Comparison of ENCODE assay signal across 1 cellular context in genomic region chr14:23009939-23010718, GRCh38.
TF ChIP-seq lines count a peak whose summit lies in the region.

A gene with protein sequence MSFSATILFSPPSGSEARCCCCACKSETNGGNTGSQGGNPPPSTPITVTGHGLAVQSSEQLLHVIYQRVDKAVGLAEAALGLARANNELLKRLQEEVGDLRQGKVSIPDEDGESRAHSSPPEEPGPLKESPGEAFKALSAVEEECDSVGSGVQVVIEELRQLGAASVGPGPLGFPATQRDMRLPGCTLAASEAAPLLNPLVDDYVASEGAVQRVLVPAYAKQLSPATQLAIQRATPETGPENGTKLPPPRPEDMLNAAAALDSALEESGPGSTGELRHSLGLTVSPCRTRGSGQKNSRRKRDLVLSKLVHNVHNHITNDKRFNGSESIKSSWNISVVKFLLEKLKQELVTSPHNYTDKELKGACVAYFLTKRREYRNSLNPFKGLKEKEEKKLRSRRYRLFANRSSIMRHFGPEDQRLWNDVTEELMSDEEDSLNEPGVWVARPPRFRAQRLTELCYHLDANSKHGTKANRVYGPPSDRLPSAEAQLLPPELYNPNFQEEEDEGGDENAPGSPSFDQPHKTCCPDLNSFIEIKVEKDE (minus strand): TSS chr14:23010143. CDS start chr14:22999023, 11,120 bp downstream.

TF ChIP-seq in HEK293, 187 proteins besides CTCF, POLR2A, EP300 and RAD21 (continued from another document and continues in another):
- TF ChIP-seq, protein P1, sequence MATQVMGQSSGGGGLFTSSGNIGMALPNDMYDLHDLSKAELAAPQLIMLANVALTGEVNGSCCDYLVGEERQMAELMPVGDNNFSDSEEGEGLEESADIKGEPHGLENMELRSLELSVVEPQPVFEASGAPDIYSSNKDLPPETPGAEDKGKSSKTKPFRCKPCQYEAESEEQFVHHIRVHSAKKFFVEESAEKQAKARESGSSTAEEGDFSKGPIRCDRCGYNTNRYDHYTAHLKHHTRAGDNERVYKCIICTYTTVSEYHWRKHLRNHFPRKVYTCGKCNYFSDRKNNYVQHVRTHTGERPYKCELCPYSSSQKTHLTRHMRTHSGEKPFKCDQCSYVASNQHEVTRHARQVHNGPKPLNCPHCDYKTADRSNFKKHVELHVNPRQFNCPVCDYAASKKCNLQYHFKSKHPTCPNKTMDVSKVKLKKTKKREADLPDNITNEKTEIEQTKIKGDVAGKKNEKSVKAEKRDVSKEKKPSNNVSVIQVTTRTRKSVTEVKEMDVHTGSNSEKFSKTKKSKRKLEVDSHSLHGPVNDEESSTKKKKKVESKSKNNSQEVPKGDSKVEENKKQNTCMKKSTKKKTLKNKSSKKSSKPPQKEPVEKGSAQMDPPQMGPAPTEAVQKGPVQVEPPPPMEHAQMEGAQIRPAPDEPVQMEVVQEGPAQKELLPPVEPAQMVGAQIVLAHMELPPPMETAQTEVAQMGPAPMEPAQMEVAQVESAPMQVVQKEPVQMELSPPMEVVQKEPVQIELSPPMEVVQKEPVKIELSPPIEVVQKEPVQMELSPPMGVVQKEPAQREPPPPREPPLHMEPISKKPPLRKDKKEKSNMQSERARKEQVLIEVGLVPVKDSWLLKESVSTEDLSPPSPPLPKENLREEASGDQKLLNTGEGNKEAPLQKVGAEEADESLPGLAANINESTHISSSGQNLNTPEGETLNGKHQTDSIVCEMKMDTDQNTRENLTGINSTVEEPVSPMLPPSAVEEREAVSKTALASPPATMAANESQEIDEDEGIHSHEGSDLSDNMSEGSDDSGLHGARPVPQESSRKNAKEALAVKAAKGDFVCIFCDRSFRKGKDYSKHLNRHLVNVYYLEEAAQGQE (tag by site-specific recombination; IDR thresholded peaks at IDR 0.05): no peak
- TF ChIP-seq SCRT2 (tag by site-specific recombination; IDR thresholded peaks at IDR 0.05) (no peak), ZNF23 (tag by site-specific recombination; IDR thresholded peaks at IDR 0.05; ENCODE audit: borderline replicate concordance) (no peak), ZNF791 (tag by site-specific recombination; IDR thresholded peaks at IDR 0.05) (no peak), ZNF214 (tag by site-specific recombination; IDR thresholded peaks at IDR 0.05; ENCODE audit: borderline replicate concordance) (no peak), ZNF140 (tag by site-specific recombination; IDR thresholded peaks at IDR 0.05) (no peak), ZNF514 (tag by site-specific recombination; IDR thresholded peaks at IDR 0.05) (no peak), ZNF660 (tag by site-specific recombination; IDR thresholded peaks at IDR 0.05) (no peak), ZBTB44 (tag by site-specific recombination; IDR thresholded peaks at IDR 0.05) (no peak), ZNF654 (tag by site-specific recombination; IDR thresholded peaks at IDR 0.05; ENCODE audit: low read depth) (no peak), GFI1B (tag by site-specific recombination; IDR thresholded peaks at IDR 0.05) (no peak), GLIS1 (tag by site-specific recombination; IDR thresholded peaks at IDR 0.05) (peak; percentile 40; the same call in 1 of the 2 replicates), ZNF701 (tag by site-specific recombination; IDR thresholded peaks at IDR 0.05) (no peak), OSR2 (tag by site-specific recombination; IDR thresholded peaks at IDR 0.05) (no peak), HOXA7 (CRISPR knock-in tag; IDR thresholded peaks at IDR 0.05; ENCODE audit: borderline replicate concordance) (no peak), ZNF146 (tag by site-specific recombination; IDR thresholded peaks at IDR 0.05) (no peak), ZNF785 (tag by site-specific recombination; IDR thresholded peaks at IDR 0.05) (no peak), ZNF138 (tag by site-specific recombination; IDR thresholded peaks at IDR 0.05; ENCODE audit: borderline replicate concordance) (no peak), ZNF175 (tag by site-specific recombination; IDR thresholded peaks at IDR 0.05) (no peak), ZNF423 (tag by site-specific recombination; IDR thresholded peaks at IDR 0.05) (no peak), BCL6B (tag by site-specific recombination; IDR thresholded peaks at IDR 0.05) (no peak), ZNF510 (tag by site-specific recombination; IDR thresholded peaks at IDR 0.05; ENCODE audit: insufficient replicate concordance) (no peak), ZNF26 (tag by site-specific recombination; IDR thresholded peaks at IDR 0.05) (no peak), KLF10 (tag by site-specific recombination; IDR thresholded peaks at IDR 0.05) (0 out of 2 replicates have a peak, but pooled peaks have one; percentile 41), ZNF350 (tag by site-specific recombination; IDR thresholded peaks at IDR 0.05) (no peak), ZNF148 (tag by site-specific recombination; IDR thresholded peaks at IDR 0.05; ENCODE audit: borderline replicate concordance) (no peak), ZNF114 (tag by site-specific recombination; IDR thresholded peaks at IDR 0.05) (no peak), ZBTB20 (tag by site-specific recombination; IDR thresholded peaks at IDR 0.05) (peak; percentile 94), ZNF580 (tag by site-specific recombination; IDR thresholded peaks at IDR 0.05) (0 out of 2 replicates have a peak, but pooled peaks have one; percentile 35)
- TF ChIP-seq, protein P2, sequence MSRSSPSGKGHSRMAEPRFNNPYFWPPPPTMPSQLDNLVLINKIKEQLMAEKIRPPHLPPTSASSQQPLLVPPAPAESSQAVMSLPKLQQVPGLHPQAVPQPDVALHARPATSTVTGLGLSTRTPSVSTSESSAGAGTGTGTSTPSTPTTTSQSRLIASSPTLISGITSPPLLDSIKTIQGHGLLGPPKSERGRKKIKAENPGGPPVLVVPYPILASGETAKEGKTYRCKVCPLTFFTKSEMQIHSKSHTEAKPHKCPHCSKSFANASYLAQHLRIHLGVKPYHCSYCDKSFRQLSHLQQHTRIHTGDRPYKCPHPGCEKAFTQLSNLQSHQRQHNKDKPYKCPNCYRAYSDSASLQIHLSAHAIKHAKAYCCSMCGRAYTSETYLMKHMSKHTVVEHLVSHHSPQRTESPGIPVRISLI (tag by site-specific recombination; IDR thresholded peaks at IDR 0.05): no peak; the same call in 1 of the 2 replicates
- TF ChIP-seq, protein P3, sequence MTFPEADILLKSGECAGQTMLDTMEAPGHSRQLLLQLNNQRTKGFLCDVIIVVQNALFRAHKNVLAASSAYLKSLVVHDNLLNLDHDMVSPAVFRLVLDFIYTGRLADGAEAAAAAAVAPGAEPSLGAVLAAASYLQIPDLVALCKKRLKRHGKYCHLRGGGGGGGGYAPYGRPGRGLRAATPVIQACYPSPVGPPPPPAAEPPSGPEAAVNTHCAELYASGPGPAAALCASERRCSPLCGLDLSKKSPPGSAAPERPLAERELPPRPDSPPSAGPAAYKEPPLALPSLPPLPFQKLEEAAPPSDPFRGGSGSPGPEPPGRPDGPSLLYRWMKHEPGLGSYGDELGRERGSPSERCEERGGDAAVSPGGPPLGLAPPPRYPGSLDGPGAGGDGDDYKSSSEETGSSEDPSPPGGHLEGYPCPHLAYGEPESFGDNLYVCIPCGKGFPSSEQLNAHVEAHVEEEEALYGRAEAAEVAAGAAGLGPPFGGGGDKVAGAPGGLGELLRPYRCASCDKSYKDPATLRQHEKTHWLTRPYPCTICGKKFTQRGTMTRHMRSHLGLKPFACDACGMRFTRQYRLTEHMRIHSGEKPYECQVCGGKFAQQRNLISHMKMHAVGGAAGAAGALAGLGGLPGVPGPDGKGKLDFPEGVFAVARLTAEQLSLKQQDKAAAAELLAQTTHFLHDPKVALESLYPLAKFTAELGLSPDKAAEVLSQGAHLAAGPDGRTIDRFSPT (tag by site-specific recombination; IDR thresholded peaks at IDR 0.05): no peak
- TF ChIP-seq, protein P4, sequence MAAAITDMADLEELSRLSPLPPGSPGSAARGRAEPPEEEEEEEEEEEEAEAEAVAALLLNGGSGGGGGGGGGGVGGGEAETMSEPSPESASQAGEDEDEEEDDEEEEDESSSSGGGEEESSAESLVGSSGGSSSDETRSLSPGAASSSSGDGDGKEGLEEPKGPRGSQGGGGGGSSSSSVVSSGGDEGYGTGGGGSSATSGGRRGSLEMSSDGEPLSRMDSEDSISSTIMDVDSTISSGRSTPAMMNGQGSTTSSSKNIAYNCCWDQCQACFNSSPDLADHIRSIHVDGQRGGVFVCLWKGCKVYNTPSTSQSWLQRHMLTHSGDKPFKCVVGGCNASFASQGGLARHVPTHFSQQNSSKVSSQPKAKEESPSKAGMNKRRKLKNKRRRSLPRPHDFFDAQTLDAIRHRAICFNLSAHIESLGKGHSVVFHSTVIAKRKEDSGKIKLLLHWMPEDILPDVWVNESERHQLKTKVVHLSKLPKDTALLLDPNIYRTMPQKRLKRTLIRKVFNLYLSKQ (tag by site-specific recombination; IDR thresholded peaks at IDR 0.05; ENCODE audit: borderline replicate concordance): no peak
- TF ChIP-seq, protein P5, sequence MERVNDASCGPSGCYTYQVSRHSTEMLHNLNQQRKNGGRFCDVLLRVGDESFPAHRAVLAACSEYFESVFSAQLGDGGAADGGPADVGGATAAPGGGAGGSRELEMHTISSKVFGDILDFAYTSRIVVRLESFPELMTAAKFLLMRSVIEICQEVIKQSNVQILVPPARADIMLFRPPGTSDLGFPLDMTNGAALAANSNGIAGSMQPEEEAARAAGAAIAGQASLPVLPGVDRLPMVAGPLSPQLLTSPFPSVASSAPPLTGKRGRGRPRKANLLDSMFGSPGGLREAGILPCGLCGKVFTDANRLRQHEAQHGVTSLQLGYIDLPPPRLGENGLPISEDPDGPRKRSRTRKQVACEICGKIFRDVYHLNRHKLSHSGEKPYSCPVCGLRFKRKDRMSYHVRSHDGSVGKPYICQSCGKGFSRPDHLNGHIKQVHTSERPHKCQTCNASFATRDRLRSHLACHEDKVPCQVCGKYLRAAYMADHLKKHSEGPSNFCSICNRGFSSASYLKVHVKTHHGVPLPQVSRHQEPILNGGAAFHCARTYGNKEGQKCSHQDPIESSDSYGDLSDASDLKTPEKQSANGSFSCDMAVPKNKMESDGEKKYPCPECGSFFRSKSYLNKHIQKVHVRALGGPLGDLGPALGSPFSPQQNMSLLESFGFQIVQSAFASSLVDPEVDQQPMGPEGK (tag by site-specific recombination; IDR thresholded peaks at IDR 0.05): peak; percentile 99
- TF ChIP-seq, protein P6, sequence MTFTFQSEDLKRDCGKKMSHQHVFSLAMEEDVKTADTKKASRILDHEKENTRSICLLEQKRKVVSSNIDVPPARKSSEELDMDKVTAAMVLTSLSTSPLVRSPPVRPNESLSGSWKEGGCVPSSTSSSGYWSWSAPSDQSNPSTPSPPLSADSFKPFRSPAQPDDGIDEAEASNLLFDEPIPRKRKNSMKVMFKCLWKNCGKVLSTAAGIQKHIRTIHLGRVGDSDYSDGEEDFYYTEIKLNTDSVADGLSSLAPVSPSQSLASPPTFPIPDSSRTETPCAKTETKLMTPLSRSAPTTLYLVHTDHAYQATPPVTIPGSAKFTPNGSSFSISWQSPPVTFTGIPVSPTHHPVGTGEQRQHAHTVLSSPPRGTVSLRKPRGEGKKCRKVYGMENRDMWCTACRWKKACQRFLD (tag by site-specific recombination; IDR thresholded peaks at IDR 0.05): no peak
